1 cellular context compared by ENCODE assay signal in genomic region chr3:64354956-64355355, GRCh38.
TF ChIP-seq lines count a peak whose summit lies in the region.

No MANE protein-coding gene starts in this region.

TF ChIP-seq in SK-N-SH treated with all-trans-retinoic acid at 6 μM for 48 hours, 23 proteins besides CTCF, POLR2A, EP300 and RAD21 (continued from another document):
- TF ChIP-seq TSHZ2 (CRISPR knock-in tag; IDR thresholded peaks at IDR 0.05) (no peak), SNAI2 (CRISPR knock-in tag; IDR thresholded peaks at IDR 0.05) (no peak), ISL1 (CRISPR knock-in tag; IDR thresholded peaks at IDR 0.05) (no peak), CSRNP3 (CRISPR knock-in tag; IDR thresholded peaks at IDR 0.05) (no peak)
